Comparison of ENCODE assay signal across 8 cellular contexts in the genomic region with DNA sequence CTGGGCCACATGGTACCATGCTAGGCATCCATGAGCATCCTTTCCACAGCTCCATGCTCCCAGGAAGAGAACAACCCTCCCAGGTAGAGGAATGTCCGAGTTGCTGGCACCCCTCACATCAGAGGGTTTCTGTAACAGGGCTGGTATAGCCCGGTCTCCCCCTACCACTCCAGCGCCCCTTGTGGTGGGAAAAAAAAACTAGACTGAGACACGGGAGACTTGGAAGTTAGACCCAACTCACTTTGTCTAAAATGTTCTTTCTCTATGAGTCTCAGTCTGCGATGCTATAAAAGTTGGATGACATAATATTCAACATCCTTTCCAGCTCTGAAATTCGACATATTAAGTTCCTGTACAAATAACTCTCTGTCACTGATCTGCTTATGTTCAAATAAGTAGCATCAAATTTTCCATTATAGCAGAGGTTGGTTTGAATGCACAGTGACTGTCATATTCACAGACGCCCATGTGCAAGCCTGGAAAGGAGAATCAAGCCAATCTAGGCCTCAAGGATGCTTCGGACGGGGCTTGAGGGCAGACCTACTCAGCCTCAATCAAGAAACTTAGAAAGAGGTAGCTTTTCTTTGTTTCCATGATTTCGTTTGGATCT. TPM values are rescaled to one million over a fixed set of nuclear protein-coding genes. Genes with fewer than 3 reads are reported as not detected.
DNase-seq lines count a peak whose midpoint lies in the region; ATAC-seq and TF ChIP-seq lines count a peak whose summit lies in the region.

No MANE protein-coding gene starts in this region.

- ATAC-seq in HG03045 (IDR thresholded peaks at IDR 0.05; ENCODE audit: unreplicated experiment) = no peak

- peak; percentile 66 for TF ChIP-seq CTCF in choroid plexus epithelial cell (conservative IDR thresholded peaks at IDR 0.05; ENCODE audit: low read depth, low read length)

- DNase-seq in activated naive CD4-positive, alpha-beta T cell treated with anti-CD3 and anti-CD28 coated beads, Interleukin-2, amount 50 U/mL, for 16 hours = peak; percentile 30
- no peak for DNase-seq in activated naive CD4-positive, alpha-beta T cell treated with Interleukin-2 at 50 U/mL for 16 hours
- peak; percentile 30 for DNase-seq in NCI-H460 (ENCODE audit: extremely low read depth, low read depth)
- DNase-seq in choroid plexus epithelial cell (ENCODE audit: low read depth) = peak; percentile 21
- DNase-seq in pons (ENCODE audit: low spot score) = peak; percentile 50
- DNase-seq in AML-193 (lab: John Stamatoyannopoulos, UW) = no peak
- no peak for DNase-seq in dedifferentiated amniotic fluid mesenchymal stem cell (ENCODE audit: extremely low spot score)

- no peak overlapping the region for H3K4me3 ChIP-seq in choroid plexus epithelial cell (ENCODE audit: low read depth, low read length)

RNA-seq across cellular contexts. Expression of gene TC2N, which starts 25.7 kb away (rescaled TPM):
- 13.0 and 14.8 TPM in 2 replicates for total RNA-seq in NCI-H460 (2014; rRNA removed; shearing (Covaris generic))
- 15.7 and 23.2 TPM in 2 replicates for polyA plus RNA-seq in NCI-H460 (2014; cell fraction: nucleus; rRNA removed)

RNA-seq across cellular contexts. Expression of gene FBLN5, which starts 54.5 kb away (rescaled TPM):
- total RNA-seq in NCI-H460 (2014; rRNA removed; shearing (Covaris generic)) = 2.0 and 2.4 TPM in 2 replicates
- polyA plus RNA-seq in NCI-H460 (2014; cell fraction: nucleus; rRNA removed) = 1.2 and 1.9 TPM in 2 replicates

Comparison
In these comparisons a context has a peak if more than half of its experiments do, and no peak if none do; other contexts are left out.
1. DNase-seq: peak in activated naive CD4-positive, alpha-beta T cell treated with anti-CD3 and anti-CD28 coated beads, Interleukin-2, amount 50 U/mL, for 16 hours (single experiment), NCI-H460 (single experiment), choroid plexus epithelial cell (single experiment) and pons (single experiment); none in activated naive CD4-positive, alpha-beta T cell treated with Interleukin-2 at 50 U/mL for 16 hours (single experiment), AML-193 (0 of 2) and dedifferentiated amniotic fluid mesenchymal stem cell (single experiment).